8 cellular contexts compared by ENCODE assay signal in genomic region chr17:27236710-27237315, GRCh38. TPM values are rescaled to one million over a fixed set of nuclear protein-coding genes. Genes with fewer than 3 reads are reported as not detected.
DNase-seq lines count a peak whose midpoint lies in the region; ATAC-seq and TF ChIP-seq lines count a peak whose summit lies in the region.

No MANE protein-coding gene starts in this region.

- H3K27ac Mint-ChIP-seq in T-cell: no peak overlapping the region

- H3K4me3 ChIP-seq in GM06990 (replicated peaks; ENCODE audit: low read depth, low read length) (no peak overlapping the region), NB4 (ENCODE audit: low read depth, low read length) (no peak overlapping the region), adipocyte (ENCODE audit: low read length) (no peak overlapping the region), left ventricle myocardium inferior (no peak overlapping the region), sigmoid colon (no peak overlapping the region)

- POLR2A ChIA-PET in T-cell (lab: Charles Lee): no interaction called here

- CTCF ChIA-PET in T-cell (lab: Charles Lee): interaction anchor here (0.5 to 4.6 kb wide), 42 partner anchors 9 to 496 kb away, joined by 3 to 162 read pairs (median 4); partner anchors contain the start of gene WSB1 (in 1 of the 2)

- no peaks in the 10 kb centered on the region for H3K4me1 Mint-ChIP-seq in T-cell

- ATAC-seq in T-cell (replicated peaks in 1 of 4): peak; percentile 64 to 79 (median 74)
- no peak for ATAC-seq in HG03571 (IDR thresholded peaks at IDR 0.05; ENCODE audit: unreplicated experiment)

- H3K36me3 Mint-ChIP-seq in T-cell: no peaks in the 10 kb centered on the region

- no peaks in the 10 kb centered on the region for H3K36me3 ChIP-seq in GM06990 (ENCODE audit: control insufficient read depth, insufficient read depth, low read length)
- H3K36me3 ChIP-seq in adipocyte (ENCODE audit: control insufficient read depth, insufficient read depth, low read length, severe bottlenecking): no peaks in the 10 kb centered on the region
- no peaks in the 10 kb centered on the region for H3K36me3 ChIP-seq in left ventricle myocardium inferior
- H3K36me3 ChIP-seq in sigmoid colon: no peaks in the 10 kb centered on the region

- H3K27ac ChIP-seq in left ventricle myocardium inferior (replicated peaks): no peak overlapping the region
- H3K27ac ChIP-seq in sigmoid colon: no peak overlapping the region

- H3K9me3 ChIP-seq in adipocyte (ENCODE audit: control insufficient read depth, low read length): no peaks in the 10 kb centered on the region
- no peaks in the 10 kb centered on the region for H3K9me3 ChIP-seq in left ventricle myocardium inferior (replicated peaks)
- H3K9me3 ChIP-seq in sigmoid colon: no peaks in the 10 kb centered on the region

- TF ChIP-seq POLR2A in NB4 (IDR thresholded peaks at IDR 0.05; ENCODE audit: extremely low read depth, insufficient read length): no peak
- no peak for TF ChIP-seq POLR2A in sigmoid colon (IDR thresholded peaks at IDR 0.05)

- H3K9me3 Mint-ChIP-seq in T-cell: no peaks in the 10 kb centered on the region

- 40 to 58% methylated on average over 3 of the region's 3 CpGs for WGBS in sigmoid colon, 2 donors

- no peak overlapping the region for H3K9ac ChIP-seq in adipocyte (ENCODE audit: low read length)

- DNase-seq in GM06990 (ENCODE audit: extremely low read depth, insufficient read length) (no peak), NB4 (ENCODE audit: low read depth) (peak; percentile 78), T-cell (peak in 33 of 34 experiments; percentile 23 to 77 (median 64)), adipocyte (ENCODE audit: low read depth) (peak; percentile 92), left ventricle myocardium inferior (peak; percentile 57), sigmoid colon (peak; percentile 87), mesenteric fat pad (ENCODE audit: low spot score) (no peak)

- H3K4me1 ChIP-seq in adipocyte (ENCODE audit: control insufficient read depth, insufficient read depth, low read length) (no peaks in the 10 kb centered on the region), left ventricle myocardium inferior (no peaks in the 10 kb centered on the region), sigmoid colon (peaks cover 0 to under 1% (median 0%) of the 10 kb centered on the region in 4 donors)

- no peak for TF ChIP-seq EP300 in sigmoid colon (IDR thresholded peaks at IDR 0.05)

- TF ChIP-seq CTCF in GM06990 (IDR thresholded peaks at IDR 0.05; ENCODE audit: insufficient read depth, low read length, poor library complexity, severe bottlenecking) (peak; percentile 76), NB4 (IDR thresholded peaks at IDR 0.05; ENCODE audit: low read depth, low read length) (peak; percentile 94), left ventricle myocardium inferior (IDR thresholded peaks at IDR 0.05; ENCODE audit: borderline replicate concordance) (peak; percentile 97), sigmoid colon (IDR thresholded peaks at IDR 0.05) (peak; percentile 71 to 95 (median 92))

- intact Hi-C loops in left ventricle myocardium inferior (cut with micrococcal nuclease) (loop anchor here (2.0 to 10.0 kb wide), 2 partner anchors 118 to 364 kb away; no protein-coding TSS in a partner anchor), sigmoid colon (cut with DNase I) (loop anchor here (5.0 kb wide), 3 partner anchors 115 to 415 kb away; partner anchors contain the start of gene KSR1)

- H3K27me3 ChIP-seq in GM06990 (replicated peaks; ENCODE audit: control insufficient read depth, insufficient read depth, low read length) (no peaks in the 10 kb centered on the region), adipocyte (replicated peaks; ENCODE audit: control insufficient read depth, insufficient read depth, low read length) (no peaks in the 10 kb centered on the region), left ventricle myocardium inferior (ENCODE audit: low read depth) (no peaks in the 10 kb centered on the region), sigmoid colon (no peaks in the 10 kb centered on the region)

- no peak overlapping the region for H3K4me3 Mint-ChIP-seq in T-cell

- no peaks in the 10 kb centered on the region for H3K27me3 Mint-ChIP-seq in T-cell

RNA-seq across cellular contexts. Expression of gene WSB1, which starts 57.1 kb away (rescaled TPM):
- 100 to 1,000 TPM; 103 to 142 (median 115) TPM for total RNA-seq in T-cell
- total RNA-seq in left ventricle myocardium inferior: 53.3 TPM
- total RNA-seq in sigmoid colon: 100 to 1,000 TPM; 111 to 240 (median 188) TPM
- polyA plus RNA-seq in sigmoid colon: 10 to 100 TPM; 23.4 to 65.2 (median 26.4) TPM
- total RNA-seq in mesenteric fat pad: 160 TPM

Comparison
In these comparisons a context has a peak if more than half of its experiments do, and no peak if none do; other contexts are left out.
1. DNase-seq: peak in NB4 (single experiment), T-cell (33 of 34), adipocyte (single experiment), left ventricle myocardium inferior (single experiment) and sigmoid colon (single experiment); none in GM06990 (single experiment) and mesenteric fat pad (single experiment).
2. Peak in every context shown above with its lines, with median percentiles within 50 percentile points of each other: CTCF ChIP-seq.